In the genomic region with DNA sequence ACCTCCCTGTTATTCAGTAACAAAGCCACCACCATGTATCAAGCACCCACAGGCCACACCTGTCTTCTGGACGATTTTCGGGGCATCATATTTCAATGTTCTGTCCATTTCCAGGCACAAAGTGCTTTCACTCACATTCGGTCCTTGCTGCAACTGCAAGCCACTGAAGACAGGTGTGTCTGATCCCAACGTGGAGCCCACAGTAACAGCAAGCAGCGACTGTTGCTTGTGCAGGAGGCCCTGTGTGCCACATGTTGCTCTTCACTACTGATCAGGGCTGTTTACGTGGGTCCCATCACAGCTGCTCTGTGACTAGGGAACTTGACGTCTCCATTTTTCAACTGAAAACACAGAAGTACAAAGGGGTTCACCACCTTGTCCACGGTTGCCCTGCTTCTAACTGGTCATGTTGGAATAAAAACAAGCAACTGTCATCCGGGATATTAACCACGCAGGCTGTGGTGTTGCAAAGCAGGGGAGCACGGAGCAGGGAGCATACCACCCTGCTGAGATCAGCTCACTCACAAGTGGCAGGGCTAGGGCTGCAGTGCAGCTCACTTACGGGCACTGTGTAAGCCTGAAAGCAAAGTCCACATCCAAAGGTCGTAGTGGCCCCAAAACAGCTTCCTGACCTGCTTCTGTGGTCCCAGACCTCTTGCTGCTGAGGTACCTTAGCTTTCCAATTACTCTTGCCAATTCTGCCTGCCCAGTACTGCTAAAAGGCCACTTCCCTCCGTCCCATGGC, we compare ENCODE assay signal across 1 cellular context.
TF ChIP-seq lines count a peak whose summit lies in the region.

No MANE protein-coding gene starts in this region.

TF ChIP-seq in HepG2, 621 proteins besides CTCF, POLR2A, EP300 and RAD21 (continued from another document):
- TF ChIP-seq ZFP91 (CRISPR knock-in tag; IDR thresholded peaks at IDR 0.05; ENCODE audit: borderline replicate concordance): 0 out of 2 replicates have a peak, but pooled peaks have one; percentile 52
- no peak for TF ChIP-seq NAIF1 (CRISPR knock-in tag; IDR thresholded peaks at IDR 0.05; ENCODE audit: borderline replicate concordance)
- 0 out of 2 replicates have a peak, but pooled peaks have one; percentile 14 for TF ChIP-seq ZNF547 (CRISPR knock-in tag; IDR thresholded peaks at IDR 0.05)
- TF ChIP-seq ZNF792 (CRISPR knock-in tag; IDR thresholded peaks at IDR 0.05): no peak
- TF ChIP-seq PPARG (CRISPR knock-in tag; conservative IDR thresholded peaks at IDR 0.05): no peak
- peak; percentile 80; the same call in 1 of the 2 replicates for TF ChIP-seq ZNF264 (CRISPR knock-in tag; IDR thresholded peaks at IDR 0.05)
- TF ChIP-seq, protein P1, sequence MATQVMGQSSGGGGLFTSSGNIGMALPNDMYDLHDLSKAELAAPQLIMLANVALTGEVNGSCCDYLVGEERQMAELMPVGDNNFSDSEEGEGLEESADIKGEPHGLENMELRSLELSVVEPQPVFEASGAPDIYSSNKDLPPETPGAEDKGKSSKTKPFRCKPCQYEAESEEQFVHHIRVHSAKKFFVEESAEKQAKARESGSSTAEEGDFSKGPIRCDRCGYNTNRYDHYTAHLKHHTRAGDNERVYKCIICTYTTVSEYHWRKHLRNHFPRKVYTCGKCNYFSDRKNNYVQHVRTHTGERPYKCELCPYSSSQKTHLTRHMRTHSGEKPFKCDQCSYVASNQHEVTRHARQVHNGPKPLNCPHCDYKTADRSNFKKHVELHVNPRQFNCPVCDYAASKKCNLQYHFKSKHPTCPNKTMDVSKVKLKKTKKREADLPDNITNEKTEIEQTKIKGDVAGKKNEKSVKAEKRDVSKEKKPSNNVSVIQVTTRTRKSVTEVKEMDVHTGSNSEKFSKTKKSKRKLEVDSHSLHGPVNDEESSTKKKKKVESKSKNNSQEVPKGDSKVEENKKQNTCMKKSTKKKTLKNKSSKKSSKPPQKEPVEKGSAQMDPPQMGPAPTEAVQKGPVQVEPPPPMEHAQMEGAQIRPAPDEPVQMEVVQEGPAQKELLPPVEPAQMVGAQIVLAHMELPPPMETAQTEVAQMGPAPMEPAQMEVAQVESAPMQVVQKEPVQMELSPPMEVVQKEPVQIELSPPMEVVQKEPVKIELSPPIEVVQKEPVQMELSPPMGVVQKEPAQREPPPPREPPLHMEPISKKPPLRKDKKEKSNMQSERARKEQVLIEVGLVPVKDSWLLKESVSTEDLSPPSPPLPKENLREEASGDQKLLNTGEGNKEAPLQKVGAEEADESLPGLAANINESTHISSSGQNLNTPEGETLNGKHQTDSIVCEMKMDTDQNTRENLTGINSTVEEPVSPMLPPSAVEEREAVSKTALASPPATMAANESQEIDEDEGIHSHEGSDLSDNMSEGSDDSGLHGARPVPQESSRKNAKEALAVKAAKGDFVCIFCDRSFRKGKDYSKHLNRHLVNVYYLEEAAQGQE (IDR thresholded peaks at IDR 0.05; ENCODE audit: borderline replicate concordance in 1 of 2, low read depth in 1 of 2, low read length in 2 of 2): 0 out of 4 replicates have a peak, but pooled peaks of 1 of the 2 experiments have one; percentile 7
- peak; percentile 20; the same call in 1 of the 2 replicates for TF ChIP-seq HDAC1 (CRISPR knock-in tag; IDR thresholded peaks at IDR 0.05)
- no peak for TF ChIP-seq ZSCAN30 (CRISPR knock-in tag; IDR thresholded peaks at IDR 0.05)
- TF ChIP-seq HOXA7 (CRISPR knock-in tag; IDR thresholded peaks at IDR 0.05): 0 out of 2 replicates have a peak, but pooled peaks have one; percentile 58
- peak; percentile 89 for TF ChIP-seq HNF4A (CRISPR knock-in tag; IDR thresholded peaks at IDR 0.05)
- no peak for TF ChIP-seq GLMP (CRISPR knock-in tag; IDR thresholded peaks at IDR 0.05; ENCODE audit: borderline replicate concordance)
- no peak for TF ChIP-seq HHEX (CRISPR knock-in tag; IDR thresholded peaks at IDR 0.05)
- TF ChIP-seq YEATS4 (CRISPR knock-in tag; IDR thresholded peaks at IDR 0.05; ENCODE audit: borderline replicate concordance): peak; percentile 38; the same call in 1 of the 2 replicates
- no peak for TF ChIP-seq FIP1L1 (IDR thresholded peaks at IDR 0.05; ENCODE audit: borderline replicate concordance, insufficient read depth, low read depth, low read length)
- peak; percentile 28; the same call in 1 of the 2 replicates for TF ChIP-seq NRL (CRISPR knock-in tag; IDR thresholded peaks at IDR 0.05; ENCODE audit: borderline replicate concordance)
- TF ChIP-seq ZNF530 (CRISPR knock-in tag; IDR thresholded peaks at IDR 0.05; ENCODE audit: low read depth): peak; percentile 88
- 0 out of 2 replicates have a peak, but pooled peaks have one; percentile 6 for TF ChIP-seq ZNF567 (CRISPR knock-in tag; IDR thresholded peaks at IDR 0.05; ENCODE audit: borderline replicate concordance)
- TF ChIP-seq SP4 (CRISPR knock-in tag; IDR thresholded peaks at IDR 0.05): 0 out of 2 replicates have a peak, but pooled peaks have one; percentile 12
- 0 out of 2 replicates have a peak, but pooled peaks have one; percentile 10 for TF ChIP-seq MYC (CRISPR knock-in tag; IDR thresholded peaks at IDR 0.05; ENCODE audit: borderline replicate concordance)
- TF ChIP-seq ZNF263 (CRISPR knock-in tag; IDR thresholded peaks at IDR 0.05): peak; percentile 96
- peak; percentile 66; the same call in 1 of the 2 replicates for TF ChIP-seq KDM5B (CRISPR knock-in tag; IDR thresholded peaks at IDR 0.05; ENCODE audit: borderline replicate concordance)
- TF ChIP-seq CCDC6 (CRISPR knock-in tag; IDR thresholded peaks at IDR 0.05): 0 out of 2 replicates have a peak, but pooled peaks have one; percentile 2
